ENCODE assay signal across 18 cellular contexts in the genomic region with DNA sequence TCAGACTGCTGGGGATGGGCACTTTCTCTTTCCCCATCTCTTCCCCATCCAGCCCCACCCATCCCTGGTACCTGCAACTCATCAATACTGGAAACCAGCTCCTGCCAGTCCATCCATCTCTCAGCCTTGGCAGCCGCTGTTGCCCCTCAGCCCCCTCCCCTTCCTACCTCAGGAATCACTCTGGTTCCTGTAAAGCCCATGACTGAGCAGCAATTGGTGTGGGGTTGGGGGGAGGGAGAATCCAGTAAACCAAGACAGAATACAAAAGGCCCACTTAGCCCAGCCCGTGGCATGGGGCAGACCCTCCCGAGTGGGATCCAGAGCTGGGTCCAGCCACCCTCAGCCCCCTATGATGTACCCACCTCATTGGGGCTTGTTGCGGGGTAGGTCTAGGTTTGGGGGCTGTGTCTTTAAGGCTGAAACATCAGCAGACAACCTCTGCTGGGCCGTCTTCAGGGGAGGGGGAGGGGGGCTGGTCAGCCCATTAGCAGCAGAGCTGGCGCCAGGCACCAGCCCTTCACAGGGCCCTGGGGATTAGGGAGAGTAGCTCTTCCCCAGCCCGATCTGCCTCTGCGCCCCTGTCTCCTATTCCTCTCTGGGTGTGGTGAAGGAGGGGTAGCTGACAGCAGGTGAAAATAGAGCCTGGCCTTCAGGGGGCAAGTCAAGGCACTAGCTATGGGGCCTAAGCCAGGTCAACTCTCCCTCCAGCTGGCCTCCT. TPM values are rescaled to one million over a fixed set of nuclear protein-coding genes. Genes with fewer than 3 reads are reported as not detected.
DNase-seq lines count a peak whose midpoint lies in the region; ATAC-seq and TF ChIP-seq lines count a peak whose summit lies in the region.
"Had no signal": no experiment of that assay in that cellular context is flagged by ENCODE, and none has a peak within 500 bp of the region (broad histone marks: within the 10 kb centered on the region; RNA-seq: fewer than 3 reads in every experiment).

No MANE protein-coding gene starts in this region.

- CTCF ChIA-PET in activated CD8-positive, alpha-beta T cell treated with anti-CD3 and anti-CD28 coated beads for 36 hours (lab: Charles Lee): interaction anchor here (0.6 to 13.6 kb wide), 13 partner anchors 8 to 206 kb away, joined by 3 to 115 read pairs (median 13); a partner anchor contains a TSS

- H3K4me3 ChIP-seq in GM23338 (no peak overlapping the region; the same call in 1 of the 2 replicates), heart right ventricle (no peak overlapping the region)
- H3K4me3 ChIP-seq: mucosa of descending colon, ovary had no signal

- H3K36me3 ChIP-seq in GM23338 (ENCODE audit: insufficient read depth): no peaks in the 10 kb centered on the region
- H3K36me3 ChIP-seq in heart right ventricle: no peaks in the 10 kb centered on the region
- H3K36me3 ChIP-seq: ovary had no signal

- intact Hi-C loops in activated CD8-positive, alpha-beta T cell treated with anti-CD3 and anti-CD28 coated beads for 36 hours (cut with micrococcal nuclease): no loop called here
- intact Hi-C loops in heart right ventricle (cut with DNase I): loop anchor here in 4 of 10 donors (5.0 to 10.0 kb wide), 3 partner anchors 43 to 51 kb away; a partner anchor contains a TSS

- 0 out of 3 replicates have a peak overlapping the region, but pooled peaks have one; percentile 57 for H3K4me3 Mint-ChIP-seq in GM23338
- peak overlapping the region; percentile 93 for H3K4me3 Mint-ChIP-seq in glutamatergic neuron (ENCODE audit: unreplicated experiment)
- H3K4me3 Mint-ChIP-seq in type B pancreatic cell: no peak overlapping the region
- H3K4me3 Mint-ChIP-seq in activated CD8-positive, alpha-beta T cell treated with anti-CD3 and anti-CD28 coated beads for 36 hours: no peak overlapping the region
- H3K4me3 Mint-ChIP-seq: activated naive CD4-positive, alpha-beta T cell treated with anti-CD3 and anti-CD28 coated beads, Interleukin-2, amount 10 ng/mL, durations not matched to agents 7 days and 5 days had no signal

- H3K27me3 ChIP-seq in GM23338 (ENCODE audit: insufficient read depth) (peaks cover 99% of the 10 kb centered on the region), heart right ventricle (peaks cover 27 to 57% (median 48%) of the 10 kb centered on the region in 7 donors)

- peak overlapping the region; percentile 81 for H3K4me2 ChIP-seq in GM23338

- TF ChIP-seq CTCF in 22Rv1 (IDR thresholded peaks at IDR 0.05) (no peak), GM23338 (conservative IDR thresholded peaks at IDR 0.05; ENCODE audit: low read depth in 2 of 2) (no peak), glutamatergic neuron (IDR thresholded peaks at IDR 0.05; ENCODE audit: partially characterized antibody, unreplicated experiment) (no peak), type B pancreatic cell (conservative IDR thresholded peaks at IDR 0.05) (no peak), heart right ventricle (IDR thresholded peaks at IDR 0.05) (no peak)
- TF ChIP-seq CTCF in activated CD8-positive, alpha-beta T cell treated with anti-CD3 and anti-CD28 coated beads for 36 hours (IDR thresholded peaks at IDR 0.05): no peak

- H3F3A ChIP-seq in GM23338 (replicated peaks; ENCODE audit: low read depth): peaks cover 9% of the 10 kb centered on the region; the same call in 1 of the 2 replicates

- H3K27ac Mint-ChIP-seq in GM23338: no peak overlapping the region
- peak overlapping the region; percentile 99 for H3K27ac Mint-ChIP-seq in glutamatergic neuron (ENCODE audit: unreplicated experiment)
- no peak overlapping the region for H3K27ac Mint-ChIP-seq in type B pancreatic cell
- H3K27ac Mint-ChIP-seq in activated CD8-positive, alpha-beta T cell treated with anti-CD3 and anti-CD28 coated beads for 36 hours: no peak overlapping the region
- H3K27ac Mint-ChIP-seq: activated naive CD4-positive, alpha-beta T cell treated with anti-CD3 and anti-CD28 coated beads, Interleukin-2, amount 10 ng/mL, durations not matched to agents 7 days and 5 days had no signal

- POLR2A ChIA-PET in activated CD8-positive, alpha-beta T cell treated with anti-CD3 and anti-CD28 coated beads for 36 hours (lab: Charles Lee): interaction anchor here (1.0 to 1.9 kb wide), 7 partner anchors 9 to 48 kb away, joined by 3 to 6 read pairs (median 4); a partner anchor contains a TSS

- H2AFZ ChIP-seq in GM23338: no peak overlapping the region

- no peaks in the 10 kb centered on the region for H3K79me2 ChIP-seq in GM23338 (replicated peaks; ENCODE audit: insufficient read depth)

- H3K4me1 Mint-ChIP-seq in GM23338 (peaks cover 22% of the 10 kb centered on the region; the same call in 2 of the 3 replicates), glutamatergic neuron (ENCODE audit: low read depth, unreplicated experiment) (peaks cover 12% of the 10 kb centered on the region), type B pancreatic cell (ENCODE audit: unreplicated experiment) (no peaks in the 10 kb centered on the region)
- H3K4me1 Mint-ChIP-seq in activated CD8-positive, alpha-beta T cell treated with anti-CD3 and anti-CD28 coated beads for 36 hours (ENCODE audit: low read depth): peaks cover 13% of the 10 kb centered on the region

- H3K9me3 Mint-ChIP-seq in GM23338 (no peaks in the 10 kb centered on the region), glutamatergic neuron (ENCODE audit: unreplicated experiment) (peaks cover 26% of the 10 kb centered on the region), type B pancreatic cell (no peaks in the 10 kb centered on the region)
- H3K9me3 Mint-ChIP-seq in activated CD8-positive, alpha-beta T cell treated with anti-CD3 and anti-CD28 coated beads for 36 hours: no peaks in the 10 kb centered on the region
- H3K9me3 Mint-ChIP-seq: activated naive CD4-positive, alpha-beta T cell treated with anti-CD3 and anti-CD28 coated beads, Interleukin-2, amount 10 ng/mL, durations not matched to agents 7 days and 5 days had no signal

- 71 to 78% methylated on average over 7 to 8 of the region's 8 CpGs for WGBS in heart right ventricle, 2 donors

- H3K27ac ChIP-seq in 22Rv1 (peak overlapping the region; percentile 47; the same call in 1 of the 2 replicates), GM23338 (ENCODE audit: low read depth) (no peak overlapping the region), heart right ventricle (no peak overlapping the region)
- H3K27ac ChIP-seq: ovary had no signal

- H3K27me3 Mint-ChIP-seq in GM23338 (ENCODE audit: insufficient read depth, low read depth, poor library complexity) (peaks cover 85% of the 10 kb centered on the region), glutamatergic neuron (ENCODE audit: unreplicated experiment) (peaks cover 31% of the 10 kb centered on the region), type B pancreatic cell (peaks cover 77% of the 10 kb centered on the region)
- peaks cover 49% of the 10 kb centered on the region for H3K27me3 Mint-ChIP-seq in activated CD8-positive, alpha-beta T cell treated with anti-CD3 and anti-CD28 coated beads for 36 hours

- DNase-seq in GM23338 (ENCODE audit: low spot score) (no peak), NCI-H2227 treated with DMSO at 0.1 percent for 48 hours (lab: John Stamatoyannopoulos, UW) (peak; percentile 36), glutamatergic neuron (peak; percentile 84), type B pancreatic cell (ENCODE audit: extremely low spot score, unreplicated experiment) (no peak), HCEC 1CT (no peak), heart right ventricle (no peak)
- DNase-seq in activated CD8-positive, alpha-beta T cell treated with anti-CD3 and anti-CD28 coated beads for 36 hours: no peak
- DNase-seq: activated CD4-positive, alpha-beta T cell treated with anti-CD3 and anti-CD28 coated beads, Interleukin-2, amount 50 U/mL, for 1 hour; activated naive CD4-positive, alpha-beta T cell treated with anti-CD3 and anti-CD28 coated beads, Interleukin-2, amount 10 ng/mL, durations not matched to agents 7 days and 5 days; activated T-cell treated with anti-CD3 and anti-CD28 coated beads for 4 hours; GDM1; KG1; mucosa of descending colon; ovary; stimulated activated CD4-positive, alpha-beta T cell treated with anti-CD3 and anti-CD28 coated beads, Interleukin-2, amount 100 ng/mL, for 48 hours had no signal

- H3K9me2 ChIP-seq in GM23338 (ENCODE audit: insufficient read depth): no peaks in the 10 kb centered on the region

- H3K9me3 ChIP-seq in heart right ventricle: no peaks in the 10 kb centered on the region
- H3K9me3 ChIP-seq: mucosa of descending colon, ovary had no signal

- H4K20me1 ChIP-seq in GM23338 (replicated peaks; ENCODE audit: insufficient read depth): no peaks in the 10 kb centered on the region

- no peaks in the 10 kb centered on the region; the same call in 2 of the 3 replicates for H3K36me3 Mint-ChIP-seq in GM23338 (ENCODE audit: low read depth)
- peaks cover 8% of the 10 kb centered on the region for H3K36me3 Mint-ChIP-seq in glutamatergic neuron (ENCODE audit: unreplicated experiment)
- H3K36me3 Mint-ChIP-seq in type B pancreatic cell: no peaks in the 10 kb centered on the region
- no peaks in the 10 kb centered on the region for H3K36me3 Mint-ChIP-seq in activated CD8-positive, alpha-beta T cell treated with anti-CD3 and anti-CD28 coated beads for 36 hours (ENCODE audit: low read depth)
- H3K36me3 Mint-ChIP-seq: activated naive CD4-positive, alpha-beta T cell treated with anti-CD3 and anti-CD28 coated beads, Interleukin-2, amount 10 ng/mL, durations not matched to agents 7 days and 5 days had no signal

- ATAC-seq in GM23338 (peak; percentile 1; the same call in 1 of the 3 replicates), heart right ventricle (no peak)
- ATAC-seq in activated CD8-positive, alpha-beta T cell treated with anti-CD3 and anti-CD28 coated beads for 36 hours: no peak

- H3K4me1 ChIP-seq in GM23338 (ENCODE audit: insufficient read depth) (peaks cover 25% of the 10 kb centered on the region), heart right ventricle (peaks cover 12 to 40% (median 33%) of the 10 kb centered on the region in 9 donors)

RNA-seq across cellular contexts. Expression of a gene that starts 0.7 kb away (rescaled TPM):
- total RNA-seq in GM23338 (2014; rRNA removed; shearing (Covaris generic)): 0.24 and 0.62 TPM in 2 replicates
- polyA plus RNA-seq in GM23338 (2016; fragmentation: Nextera tagmentation; extraction: Ambion mirVana) (0.36 and 0.43 TPM in 2 replicates), heart right ventricle (under 1 TPM; 0.35 to 0.51 TPM)
- total RNA-seq in glutamatergic neuron (ENCODE audit: unreplicated experiment) (2,189 TPM), type B pancreatic cell (ENCODE audit: low replicate concordance) (1.8 and 7.3 TPM in 2 replicates), heart right ventricle (under 1 TPM in 5 of 10 donors, not detected in 5; 0.10 to 0.64 (median 0.47) TPM)
- total RNA-seq in activated CD8-positive, alpha-beta T cell treated with anti-CD3 and anti-CD28 coated beads for 36 hours: not detected
- total RNA-seq: astrocyte, left lobe of liver had no signal

RNA-seq across cellular contexts. Expression of a gene that starts 28.8 kb away (rescaled TPM):
- 27.6 and 46.4 TPM in 2 replicates for total RNA-seq in GM23338 (2014; rRNA removed; shearing (Covaris generic))
- polyA plus RNA-seq in GM23338 (2016; fragmentation: Nextera tagmentation; extraction: Ambion mirVana) (44.7 and 47.5 TPM in 2 replicates), heart right ventricle (1 to 10 TPM in 1 of 2 donors, under 1 TPM in 1; 0.20 to 1.3 TPM)
- total RNA-seq in glutamatergic neuron (ENCODE audit: unreplicated experiment) (11.7 TPM), type B pancreatic cell (ENCODE audit: low replicate concordance) (21.7 and 66.3 TPM in 2 replicates), heart right ventricle (1 to 10 TPM in 2 of 10 donors, under 1 TPM in 5, not detected in 3; 0.40 to 4.9 (median 0.72) TPM)
- total RNA-seq in activated CD8-positive, alpha-beta T cell treated with anti-CD3 and anti-CD28 coated beads for 36 hours: 10 to 100 TPM; 46.6 to 52.6 TPM

RNA-seq across cellular contexts. Expression of a gene that starts 29.4 kb away (rescaled TPM):
- total RNA-seq in GM23338 (2014; rRNA removed; shearing (Covaris generic)): 608 and 728 TPM in 2 replicates
- polyA plus RNA-seq in GM23338 (2016; fragmentation: Nextera tagmentation; extraction: Ambion mirVana) (187 and 191 TPM in 2 replicates), heart right ventricle (100 to 1,000 TPM in 1 of 2 donors, 10 to 100 TPM in 1; 24.5 to 389 TPM)
- total RNA-seq in glutamatergic neuron (ENCODE audit: unreplicated experiment) (66.7 TPM), type B pancreatic cell (ENCODE audit: low replicate concordance) (187 and 221 TPM in 2 replicates), heart right ventricle (100 to 1,000 TPM in 2 of 10 donors, 10 to 100 TPM in 8; 25.9 to 106 (median 53.1) TPM)
- 100 to 1,000 TPM; 237 to 240 TPM for total RNA-seq in activated CD8-positive, alpha-beta T cell treated with anti-CD3 and anti-CD28 coated beads for 36 hours

RNA-seq across cellular contexts. Expression of a gene that starts 42.7 kb away (rescaled TPM):
- total RNA-seq in GM23338 (2014; rRNA removed; shearing (Covaris generic)): 0.12 TPM in 1 of 2 replicates, not detected in the other
- polyA plus RNA-seq in GM23338 (2016; fragmentation: Nextera tagmentation; extraction: Ambion mirVana): not detected in 2 replicates
- 4.8 TPM for total RNA-seq in glutamatergic neuron (ENCODE audit: unreplicated experiment)
- 0.17 and 1.2 TPM in 2 replicates for total RNA-seq in type B pancreatic cell (ENCODE audit: low replicate concordance)
- total RNA-seq in activated CD8-positive, alpha-beta T cell treated with anti-CD3 and anti-CD28 coated beads for 36 hours: not detected
- total RNA-seq in heart right ventricle: not detected
- polyA plus RNA-seq in heart right ventricle: not detected
- total RNA-seq: left lobe of liver, mucosa of descending colon, ovary had no signal
- polyA plus RNA-seq: ovary had no signal

RNA-seq across cellular contexts. Expression of a gene that starts 52.4 kb away (rescaled TPM):
- total RNA-seq in GM23338 (2014; rRNA removed; shearing (Covaris generic)): 0.10 TPM in 1 of 2 replicates, not detected in the other
- polyA plus RNA-seq in GM23338 (2016; fragmentation: Nextera tagmentation; extraction: Ambion mirVana) (not detected in 2 replicates), heart right ventricle (under 1 TPM in 1 of 2 donors, not detected in 1; 0.01 TPM)
- total RNA-seq in glutamatergic neuron (ENCODE audit: unreplicated experiment) (4.5 TPM), type B pancreatic cell (ENCODE audit: low replicate concordance) (3.6 and 5.0 TPM in 2 replicates), heart right ventricle (under 1 TPM in 7 of 10 donors, not detected in 3; 0.17 to 0.59 (median 0.26) TPM)
- under 1 TPM in 1 of 2 experiments, not detected in 1; 0.14 TPM for total RNA-seq in activated CD8-positive, alpha-beta T cell treated with anti-CD3 and anti-CD28 coated beads for 36 hours

Comparison
In these comparisons a context has a peak if more than half of its experiments do, and no peak if none do; other contexts are left out.
1. DNase-seq: peak in NCI-H2227 treated with DMSO at 0.1 percent for 48 hours (single experiment) and glutamatergic neuron (single experiment); none in GM23338 (single experiment), type B pancreatic cell (single experiment), HCEC 1CT (single experiment), activated CD8-positive, alpha-beta T cell treated with anti-CD3 and anti-CD28 coated beads for 36 hours (single experiment) and heart right ventricle (0 of 2).
2. H3K4me3 Mint-ChIP-seq: peak in GM23338 (single experiment) and glutamatergic neuron (single experiment); none in type B pancreatic cell (single experiment) and activated CD8-positive, alpha-beta T cell treated with anti-CD3 and anti-CD28 coated beads for 36 hours (single experiment).
3. RNA of a gene that starts 0.7 kb away (total RNA-seq): 2,189 TPM in glutamatergic neuron (single experiment); 1.8 to 7.3 TPM in type B pancreatic cell, 0.24 to 0.62 TPM in GM23338, 0.10 to 0.64 TPM in heart right ventricle and not detected in activated CD8-positive, alpha-beta T cell treated with anti-CD3 and anti-CD28 coated beads for 36 hours; every median in the first group is over 100 times any median in the second.